In the genomic region with DNA sequence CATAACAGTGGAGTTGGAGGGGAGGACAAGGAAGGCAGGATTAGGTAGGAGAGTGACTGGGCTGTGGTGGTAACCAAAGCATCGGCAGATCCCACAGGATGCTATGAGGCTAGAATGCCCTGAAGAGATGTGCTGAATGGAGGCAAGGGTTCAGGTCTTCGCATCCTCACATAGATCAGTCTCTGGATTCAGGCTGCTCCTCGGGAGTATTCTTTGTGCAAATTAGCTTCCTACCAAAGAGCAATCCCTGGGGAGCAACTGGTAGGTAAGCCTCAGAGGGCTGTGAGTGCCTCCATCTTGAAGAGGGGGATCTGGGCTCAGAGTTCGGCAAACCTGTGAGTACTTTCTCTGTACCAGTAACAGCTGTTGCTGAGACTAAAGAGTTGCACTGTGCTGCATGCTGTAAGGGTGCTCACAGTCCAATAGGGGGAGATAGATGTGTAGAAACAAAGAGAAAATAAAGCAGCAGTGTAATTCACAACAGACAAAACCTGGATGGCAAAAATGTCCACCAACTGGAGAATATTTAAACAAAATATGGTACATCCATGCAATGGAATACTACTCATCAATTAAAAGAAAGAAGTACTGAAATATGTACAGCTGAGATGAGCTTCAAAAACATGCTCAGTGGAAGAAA, we compare ENCODE assay signal across 8 cellular contexts.
DNase-seq lines count a peak whose midpoint lies in the region; ATAC-seq and TF ChIP-seq lines count a peak whose summit lies in the region.

No MANE protein-coding gene starts in this region.

- 83 to 84% methylated on average over 4 of the region's 4 CpGs for WGBS in tibial nerve, 2 donors

- H3K27ac ChIP-seq in cardiac muscle cell (no peak overlapping the region), tibial nerve (no peak overlapping the region)

- DNase-seq in cardiac muscle cell (ENCODE audit: low read depth in 1 of 2, low spot score in 1 of 2) (peak; percentile 40 to 51), Right ventricle myocardium inferior (ENCODE audit: missing footprints) (no peak), NCI-H69 (lab: John Stamatoyannopoulos, UW) (peak; percentile 67), tibial nerve (ENCODE audit: low spot score in 2 of 2) (no peak), immature natural killer cell (no peak), BE2C (no peak)
- DNase-seq in activated CD4-positive, CD25-positive, alpha-beta regulatory T cell treated with anti-CD3 and anti-CD28 coated beads, Interleukin-2, amount 50 U/mL, for 72 hours, result no peak

- H3K36me3 ChIP-seq in cardiac muscle cell (no peaks in the 10 kb centered on the region), tibial nerve (no peaks in the 10 kb centered on the region), BE2C (no peaks in the 10 kb centered on the region)

- peaks cover 8% of the 10 kb centered on the region for H3K4me1 ChIP-seq in cardiac muscle cell (ENCODE audit: low read depth)
- H3K4me1 ChIP-seq in tibial nerve, result no peaks in the 10 kb centered on the region
- no peaks in the 10 kb centered on the region for H3K4me1 ChIP-seq in BE2C

- peaks cover 6 to 21% (median 12%) of the 10 kb centered on the region in 6 donors for H3K9me3 Mint-ChIP-seq in immature natural killer cell

- H3K4me1 Mint-ChIP-seq in immature natural killer cell, result no peaks in the 10 kb centered on the region

- no peak overlapping the region for H3K4me3 Mint-ChIP-seq in immature natural killer cell

- no peaks in the 10 kb centered on the region for H3K36me3 Mint-ChIP-seq in immature natural killer cell

- TF ChIP-seq CTCF in cardiac muscle cell (IDR thresholded peaks at IDR 0.05; ENCODE audit: low read depth, low read length) (peak; percentile 55), tibial nerve (IDR thresholded peaks at IDR 0.05) (peak in 3 of 5 experiments; percentile 19 to 27 (median 19)), BE2C (IDR thresholded peaks at IDR 0.05; ENCODE audit: low read depth, low read length) (no peak)

- H3K9me3 ChIP-seq in cardiac muscle cell (ENCODE audit: low read depth) (no peaks in the 10 kb centered on the region), tibial nerve (no peaks in the 10 kb centered on the region), BE2C (no peaks in the 10 kb centered on the region)

- no peaks in the 10 kb centered on the region for H3K27me3 ChIP-seq in cardiac muscle cell
- no peaks in the 10 kb centered on the region for H3K27me3 ChIP-seq in tibial nerve
- H3K27me3 ChIP-seq in BE2C, result no peaks in the 10 kb centered on the region

- no peak for TF ChIP-seq POLR2A in tibial nerve (IDR thresholded peaks at IDR 0.05)

- TF ChIP-seq EP300 in tibial nerve (IDR thresholded peaks at IDR 0.05), result no peak

- H3K27me3 Mint-ChIP-seq in immature natural killer cell (ENCODE audit: low read depth in 3 of 3), result peaks cover 0 to 2% (median 0%) of the 10 kb centered on the region in 3 donors

- H3K4me3 ChIP-seq in cardiac muscle cell (no peak overlapping the region), tibial nerve (no peak overlapping the region), BE2C (ENCODE audit: low read depth, low read length) (no peak overlapping the region)

- no peak for ATAC-seq in Right ventricle myocardium inferior
- ATAC-seq in esophagus mucosa, result peak; percentile 53

- intact Hi-C loops in Right ventricle myocardium inferior (cut with DNase I), result no loop called here

- H3K27ac Mint-ChIP-seq in immature natural killer cell, result no peak overlapping the region

Comparison
In these comparisons a context has a peak if more than half of its experiments do, and no peak if none do; other contexts are left out.
1. DNase-seq: peak in cardiac muscle cell (2 of 2) and NCI-H69 (single experiment); none in Right ventricle myocardium inferior (single experiment), tibial nerve (0 of 2), immature natural killer cell (0 of 3), BE2C (single experiment) and activated CD4-positive, CD25-positive, alpha-beta regulatory T cell treated with anti-CD3 and anti-CD28 coated beads, Interleukin-2, amount 50 U/mL, for 72 hours (single experiment).